9 cellular contexts compared by ENCODE assay signal in the genomic region with DNA sequence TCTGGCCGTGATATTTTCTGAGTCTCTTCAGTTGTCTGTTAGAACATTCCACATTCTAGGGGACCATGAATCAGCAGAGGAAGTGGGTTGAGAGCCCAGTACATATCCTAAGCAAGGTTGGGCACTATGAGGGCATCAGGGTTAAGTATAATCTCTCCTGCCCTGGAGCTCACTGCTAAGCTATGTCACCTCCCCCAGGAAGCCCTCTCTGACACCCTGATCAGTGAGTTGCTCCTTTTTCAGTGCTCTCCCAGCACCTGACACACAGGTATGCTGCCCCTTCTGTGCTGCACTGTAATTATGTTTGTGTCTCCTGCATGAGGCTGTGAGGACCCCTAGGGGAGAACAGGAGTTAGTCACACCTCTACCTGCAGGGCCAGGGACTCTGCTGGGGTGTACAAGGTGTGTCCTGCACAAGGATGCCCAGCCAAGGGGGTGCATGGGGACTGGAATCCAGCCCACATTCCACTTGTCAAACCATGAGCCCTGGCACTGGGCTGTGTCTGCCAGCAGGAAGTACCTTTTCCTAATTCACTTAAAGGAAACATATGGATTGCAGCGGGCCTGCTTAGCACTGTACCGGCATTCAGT. TPM values are rescaled to one million over a fixed set of nuclear protein-coding genes. Genes with fewer than 3 reads are reported as not detected.
DNase-seq lines count a peak whose midpoint lies in the region; ATAC-seq, FAIRE-seq and TF ChIP-seq lines count a peak whose summit lies in the region.
"Had no signal": no experiment of that assay in that cellular context is flagged by ENCODE, and none has a peak within 500 bp of the region (broad histone marks: within the 10 kb centered on the region; RNA-seq: fewer than 3 reads in every experiment).

No MANE protein-coding gene starts in this region.

- no TSS peak for BruUV-seq in HepG2 (replicated peaks; lab: Mats Ljungman, UMichigan)

- ATAC-seq in SK-N-SH treated with all-trans-retinoic acid at 6 μM for 48 hours (peak; percentile 63), HepG2 (peak; percentile 87), GM18520 (IDR thresholded peaks at IDR 0.05; ENCODE audit: unreplicated experiment) (no peak)

- 70% methylated on average over 3 of the region's 3 CpGs for WGBS in HepG2 (ENCODE audit: low lambda C conversion rate)
- 81% methylated on average over 3 of the region's 3 CpGs for WGBS in esophagus muscularis mucosa

- H3K36me3 ChIP-seq in HepG2 (replicated peaks in 1 of 2; ENCODE audit: control insufficient read depth in 1 of 2, insufficient read depth in 2 of 2, low read length in 2 of 2), result no peaks in the 10 kb centered on the region
- H3K36me3 ChIP-seq in left ventricle myocardium inferior, result no peaks in the 10 kb centered on the region
- H3K36me3 ChIP-seq in esophagus muscularis mucosa, result no peaks in the 10 kb centered on the region

- in situ Hi-C loops in HepG2 (cut with HindIII; ENCODE audit: extremely low pct_ligation_motif_present, low pct_unique_long_range_greater_than_20kb), result no loop called here

- H3K4me3 ChIP-seq in HepG2 (replicated peaks in 1 of 3; ENCODE audit: insufficient read depth in 1 of 3, low read depth in 2 of 3, low read length in 3 of 3) (no peak overlapping the region), left ventricle myocardium inferior (no peak overlapping the region), esophagus muscularis mucosa (no peak overlapping the region)

- POLR2A ChIA-PET in HepG2 (lab: Yijun Ruan, JAX), result no interaction called here

- TF ChIP-seq RAD21 in HepG2 (CRISPR knock-in tag; IDR thresholded peaks at IDR 0.05), result peak; percentile 65; the same call in 1 of the 2 replicates

- H3K79me2 ChIP-seq in HepG2 (ENCODE audit: insufficient read depth, low read length), result no peaks in the 10 kb centered on the region

- H3K27me3 ChIP-seq in HepG2 (ENCODE audit: control insufficient read depth in 1 of 2, insufficient read depth in 2 of 2, low read length in 2 of 2), result peaks cover 10 to 69% of the 10 kb centered on the region in 2 experiments; a peak in 4 of 5 replicates
- H3K27me3 ChIP-seq in left ventricle myocardium inferior (ENCODE audit: low read depth), result peaks cover 3% of the 10 kb centered on the region
- no peaks in the 10 kb centered on the region for H3K27me3 ChIP-seq in esophagus muscularis mucosa

- intact Hi-C loops in HepG2 (cut with micrococcal nuclease; ENCODE audit: unreplicated experiment) (loop anchor here (1.0 kb wide), 1 partner anchor 78 kb away; no protein-coding TSS in a partner anchor), left ventricle myocardium inferior (cut with micrococcal nuclease) (no loop called here), esophagus muscularis mucosa (cut with DNase I) (no loop called here)

- FAIRE-seq in H54 (lab: Jason Lieb, UNC) (no peak), HepG2 (lab: Jason Lieb, UNC) (peak; percentile 34)

- H3K4me1 ChIP-seq in HepG2 (ENCODE audit: insufficient read depth, low read length) (no peaks in the 10 kb centered on the region), left ventricle myocardium inferior (no peaks in the 10 kb centered on the region), esophagus muscularis mucosa (no peaks in the 10 kb centered on the region)

- no peaks in the 10 kb centered on the region for H4K20me1 ChIP-seq in HepG2 (ENCODE audit: insufficient read depth, low read length)

- no peak overlapping the region for H3K27ac ChIP-seq in HepG2 (ENCODE audit: extremely low read length, insufficient read depth, low read length)
- no peak overlapping the region for H3K27ac ChIP-seq in left ventricle myocardium inferior (replicated peaks)
- no peak overlapping the region for H3K27ac ChIP-seq in esophagus muscularis mucosa (replicated peaks in 1 of 4)

- TF ChIP-seq CTCF in HepG2 (CRISPR knock-in tag; IDR thresholded peaks at IDR 0.05) (peak; percentile 77), left ventricle myocardium inferior (IDR thresholded peaks at IDR 0.05; ENCODE audit: borderline replicate concordance) (no peak), esophagus muscularis mucosa (IDR thresholded peaks at IDR 0.05) (no peak)

- DNase-seq in Daoy (ENCODE audit: low read depth) (peak; percentile 38), H54 (ENCODE audit: insufficient read length, low spot score) (peak; percentile 44), HepG2 (ENCODE audit: low spot score) (peak; percentile 52), NCI-H1092 (lab: John Stamatoyannopoulos, UW) (no peak), left ventricle myocardium inferior (no peak), esophagus muscularis mucosa (ENCODE audit: extremely low spot score) (no peak)

- CTCF ChIA-PET in HepG2 (lab: Yijun Ruan, JAX; ENCODE audit: low intra/inter-chr PET ratio, low total read pairs), result interaction anchor here (1.4 kb wide), 2 partner anchors 78 to 86 kb away, joined by 8 to 9 read pairs; no protein-coding TSS in a partner anchor

- TF ChIP-seq POLR2A in H54 (IDR thresholded peaks at IDR 0.05; ENCODE audit: low read depth, low read length) (no peak), HepG2 (IDR thresholded peaks at IDR 0.05; ENCODE audit: insufficient read depth in 1 of 2, low read depth in 2 of 2, low read length in 2 of 2) (no peak), esophagus muscularis mucosa (IDR thresholded peaks at IDR 0.05; ENCODE audit: low read depth) (no peak)

- H3K9ac ChIP-seq in HepG2 (ENCODE audit: insufficient read depth, low read depth, low read length), result no peak overlapping the region

- TF ChIP-seq EP300 in HepG2 (IDR thresholded peaks at IDR 0.05; ENCODE audit: low read depth in 2 of 2, low read length in 2 of 2), result no peak
- TF ChIP-seq EP300 in HepG2 (CRISPR knock-in tag; IDR thresholded peaks at IDR 0.05; ENCODE audit: borderline replicate concordance), result no peak
- no peak for TF ChIP-seq EP300 in esophagus muscularis mucosa (IDR thresholded peaks at IDR 0.05)

- no peaks in the 10 kb centered on the region for H3K9me3 ChIP-seq in HepG2 (ENCODE audit: low read length)
- no peaks in the 10 kb centered on the region for H3K9me3 ChIP-seq in left ventricle myocardium inferior (replicated peaks)
- no peaks in the 10 kb centered on the region for H3K9me3 ChIP-seq in esophagus muscularis mucosa

- H2AFZ ChIP-seq in HepG2 (ENCODE audit: low read length), result no peak overlapping the region

- no peak overlapping the region for H3K4me2 ChIP-seq in HepG2 (ENCODE audit: low read depth, low read length)

TF ChIP-seq in HepG2, 621 proteins besides CTCF, POLR2A, EP300 and RAD21 (continues in another document):
- TF ChIP-seq ZNF780A (CRISPR knock-in tag; IDR thresholded peaks at IDR 0.05) (no peak), ZNF773 (CRISPR knock-in tag; IDR thresholded peaks at IDR 0.05; ENCODE audit: borderline replicate concordance) (no peak)

RNA-seq across cellular contexts. Expression of a gene that starts 3.9 kb away (rescaled TPM):
- under 0.01 and 0.65 TPM in 2 replicates for total RNA-seq in Daoy (2014; rRNA removed; shearing (Covaris generic))
- not detected in 2 replicates for total RNA-seq in HepG2 (2016; rRNA removed; fragmentation: Illumina TruSeq; extraction: Trizol)
- total RNA-seq in HepG2 (2016; cell fraction: cytosol; rRNA removed; fragmentation: Illumina TruSeq; extraction: Trizol; ENCODE audit: low read depth), result not detected in 2 replicates
- total RNA-seq in HepG2 (2016; cell fraction: insoluble cytoplasmic fraction; rRNA removed; fragmentation: Illumina TruSeq; extraction: Trizol), result not detected in 2 replicates
- total RNA-seq in HepG2 (2016; cell fraction: membrane; rRNA removed; fragmentation: Illumina TruSeq; extraction: Trizol), result not detected in 2 replicates
- total RNA-seq in HepG2 (2016; cell fraction: nucleus; rRNA removed; fragmentation: Illumina TruSeq; extraction: Trizol), result not detected in 2 replicates
- polyA plus RNA-seq in HepG2 (2011; rRNA removed), result not detected in 2 replicates
- polyA plus RNA-seq in HepG2 (2011; cell fraction: cytosol; rRNA removed), result not detected in 2 replicates
- 0.09 TPM in 1 of 2 replicates, not detected in the other for polyA plus RNA-seq in HepG2 (2011; cell fraction: nucleus; rRNA removed)
- polyA plus RNA-seq in HepG2 (2012), result not detected in 2 replicates
- polyA plus RNA-seq in HepG2 (2016; cell fraction: cytosol; fragmentation: Illumina TruSeq; extraction: Trizol; ENCODE audit: low read depth), result not detected in 2 replicates
- not detected in 2 replicates for polyA plus RNA-seq in HepG2 (2016; cell fraction: insoluble cytoplasmic fraction; fragmentation: Illumina TruSeq; extraction: Trizol; ENCODE audit: low read depth)
- not detected in 2 replicates for polyA plus RNA-seq in HepG2 (2016; cell fraction: membrane; fragmentation: Illumina TruSeq; extraction: Trizol; ENCODE audit: low read depth)
- 0.13 TPM in 1 of 2 replicates, not detected in the other for polyA plus RNA-seq in HepG2 (2016; cell fraction: nucleus; fragmentation: Illumina TruSeq; extraction: Trizol; ENCODE audit: insufficient read depth, low read depth)
- 0.02 TPM in 1 of 2 replicates, not detected in the other for polyA minus RNA-seq in HepG2 (2011; rRNA and poly(A)+ RNA removed; ENCODE audit: low replicate concordance)
- not detected in 2 replicates for polyA minus RNA-seq in HepG2 (2011; cell fraction: cytosol; rRNA and poly(A)+ RNA removed)
- 0.13 TPM in 1 of 2 replicates, not detected in the other for polyA minus RNA-seq in HepG2 (2011; cell fraction: nucleus; rRNA and poly(A)+ RNA removed)
- total RNA-seq in left ventricle myocardium inferior, result 0.05 TPM
- total RNA-seq in esophagus muscularis mucosa, result 1 to 10 TPM in 2 of 4 donors, under 1 TPM in 2; 0.19 to 1.5 (median 0.94) TPM
- total RNA-seq: skeletal muscle tissue had no signal

RNA-seq across cellular contexts. Expression of a gene that starts 23.0 kb away (rescaled TPM):
- total RNA-seq in Daoy (2014; rRNA removed; shearing (Covaris generic)), result 38.4 and 48.8 TPM in 2 replicates
- total RNA-seq in HepG2 (2016; rRNA removed; fragmentation: Illumina TruSeq; extraction: Trizol) (56.0 and 60.7 TPM in 2 replicates), left ventricle myocardium inferior (67.2 TPM), esophagus muscularis mucosa (100 to 1,000 TPM in 2 of 4 donors, 10 to 100 TPM in 2; 47.3 to 613 (median 93.3) TPM)
- 14.1 and 14.6 TPM in 2 replicates for total RNA-seq in HepG2 (2016; cell fraction: cytosol; rRNA removed; fragmentation: Illumina TruSeq; extraction: Trizol; ENCODE audit: low read depth)
- total RNA-seq in HepG2 (2016; cell fraction: insoluble cytoplasmic fraction; rRNA removed; fragmentation: Illumina TruSeq; extraction: Trizol), result 60.2 and 60.7 TPM in 2 replicates
- 35.8 and 37.2 TPM in 2 replicates for total RNA-seq in HepG2 (2016; cell fraction: membrane; rRNA removed; fragmentation: Illumina TruSeq; extraction: Trizol)
- total RNA-seq in HepG2 (2016; cell fraction: nucleus; rRNA removed; fragmentation: Illumina TruSeq; extraction: Trizol), result 39.4 and 41.1 TPM in 2 replicates
- 92.1 and 131 TPM in 2 replicates for polyA plus RNA-seq in HepG2 (2011; rRNA removed)
- 101 and 109 TPM in 2 replicates for polyA plus RNA-seq in HepG2 (2011; cell fraction: cytosol; rRNA removed)
- polyA plus RNA-seq in HepG2 (2011; cell fraction: nucleus; rRNA removed), result 99.7 and 130 TPM in 2 replicates
- polyA plus RNA-seq in HepG2 (2012), result 25.4 and 74.5 TPM in 2 replicates
- polyA plus RNA-seq in HepG2 (2016; cell fraction: cytosol; fragmentation: Illumina TruSeq; extraction: Trizol; ENCODE audit: low read depth), result 11.7 and 12.8 TPM in 2 replicates
- polyA plus RNA-seq in HepG2 (2016; cell fraction: insoluble cytoplasmic fraction; fragmentation: Illumina TruSeq; extraction: Trizol; ENCODE audit: low read depth), result 67.9 and 74.3 TPM in 2 replicates
- polyA plus RNA-seq in HepG2 (2016; cell fraction: membrane; fragmentation: Illumina TruSeq; extraction: Trizol; ENCODE audit: low read depth), result 27.1 and 27.5 TPM in 2 replicates
- polyA plus RNA-seq in HepG2 (2016; cell fraction: nucleus; fragmentation: Illumina TruSeq; extraction: Trizol; ENCODE audit: insufficient read depth, low read depth), result 70.1 and 78.2 TPM in 2 replicates
- 52.9 and 74.7 TPM in 2 replicates for polyA minus RNA-seq in HepG2 (2011; rRNA and poly(A)+ RNA removed; ENCODE audit: low replicate concordance)
- polyA minus RNA-seq in HepG2 (2011; cell fraction: cytosol; rRNA and poly(A)+ RNA removed), result 33.1 and 37.9 TPM in 2 replicates
- polyA minus RNA-seq in HepG2 (2011; cell fraction: nucleus; rRNA and poly(A)+ RNA removed), result 23.8 and 39.9 TPM in 2 replicates

Comparison
In these comparisons a context has a peak if more than half of its experiments do, and no peak if none do; other contexts are left out.
1. DNase-seq: peak in Daoy (single experiment), H54 (single experiment) and HepG2 (single experiment); none in NCI-H1092 (single experiment), left ventricle myocardium inferior (single experiment) and esophagus muscularis mucosa (single experiment).